ENCODE assay signal across 2 cellular contexts in genomic region chr3:49769516-49769915, GRCh38.
TF ChIP-seq lines count a peak whose summit lies in the region.

No MANE protein-coding gene starts in this region.

TF ChIP-seq in SK-N-SH treated with all-trans-retinoic acid at 6 μM for 48 hours, 23 proteins besides CTCF, POLR2A, EP300 and RAD21 (continued from another document):
- TF ChIP-seq TOX (CRISPR knock-in tag; IDR thresholded peaks at IDR 0.05; ENCODE audit: borderline replicate concordance) = no peak
- no peak for TF ChIP-seq ZC3H10 (CRISPR knock-in tag; IDR thresholded peaks at IDR 0.05)
- TF ChIP-seq CREB5 (CRISPR knock-in tag; IDR thresholded peaks at IDR 0.05; ENCODE audit: low read depth) = no peak
- no peak for TF ChIP-seq ESRRG (CRISPR knock-in tag; IDR thresholded peaks at IDR 0.05)
- no peak for TF ChIP-seq CSRNP3 (CRISPR knock-in tag; IDR thresholded peaks at IDR 0.05)
- TF ChIP-seq CSDC2 (CRISPR knock-in tag; IDR thresholded peaks at IDR 0.05) = no peak
- no peak for TF ChIP-seq ZNF70 (CRISPR knock-in tag; IDR thresholded peaks at IDR 0.05)
- no peak for TF ChIP-seq TSHZ2 (CRISPR knock-in tag; IDR thresholded peaks at IDR 0.05)
- TF ChIP-seq ISL1 (CRISPR knock-in tag; IDR thresholded peaks at IDR 0.05) = no peak
- no peak for TF ChIP-seq POU6F1 (CRISPR knock-in tag; IDR thresholded peaks at IDR 0.05; ENCODE audit: borderline replicate concordance, low read depth)
- no peak for TF ChIP-seq ZFP30 (CRISPR knock-in tag; IDR thresholded peaks at IDR 0.05)
- TF ChIP-seq ARNTL (CRISPR knock-in tag; IDR thresholded peaks at IDR 0.05; ENCODE audit: borderline replicate concordance, low read depth) = no peak

TF ChIP-seq in SK-N-SH, 30 proteins besides CTCF, POLR2A, EP300 and RAD21 (continued from another document):
- TF ChIP-seq EZH2phosphoT487 (IDR thresholded peaks at IDR 0.05; ENCODE audit: borderline replicate concordance, low read depth) (no peak), GATA2 (CRISPR knock-in tag; IDR thresholded peaks at IDR 0.05) (no peak), USF1 (IDR thresholded peaks at IDR 0.05; ENCODE audit: borderline replicate concordance, low read depth) (no peak), JUND (IDR thresholded peaks at IDR 0.05) (no peak), ZBTB33 (IDR thresholded peaks at IDR 0.05; ENCODE audit: borderline replicate concordance, low read depth) (no peak), TEAD4 (IDR thresholded peaks at IDR 0.05; ENCODE audit: borderline replicate concordance, insufficient read depth) (no peak), MAX (IDR thresholded peaks at IDR 0.05; ENCODE audit: low read depth) (no peak), NFIC (IDR thresholded peaks at IDR 0.05; ENCODE audit: borderline replicate concordance) (no peak), IRF3 (IDR thresholded peaks at IDR 0.05; ENCODE audit: low read depth, low read length) (no peak), USF2 (IDR thresholded peaks at IDR 0.05; ENCODE audit: borderline replicate concordance, low read depth, low read length) (no peak), PBX3 (IDR thresholded peaks at IDR 0.05) (no peak), MXI1 (IDR thresholded peaks at IDR 0.05; ENCODE audit: low read depth, low read length) (no peak)
